21 cellular contexts compared by ENCODE assay signal in the genomic region with DNA sequence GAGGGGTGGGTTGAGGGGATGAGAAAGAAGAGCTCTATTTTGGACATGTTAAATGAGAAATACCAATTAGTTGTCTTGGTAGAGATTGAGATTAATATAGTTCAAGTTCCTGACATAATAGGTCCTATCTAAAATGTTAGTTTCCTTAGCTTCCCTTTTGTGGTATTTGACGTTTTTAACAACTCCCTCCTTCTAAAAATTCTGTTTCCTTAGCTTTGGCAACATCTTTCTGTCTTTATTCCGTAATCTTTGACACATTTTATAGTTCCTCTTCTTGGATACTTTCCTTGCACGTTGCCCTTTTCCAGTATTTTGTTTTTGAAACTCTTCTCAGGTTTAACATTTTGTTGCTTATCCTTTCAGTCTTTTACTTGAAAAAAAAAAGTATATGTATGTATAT. TPM values are rescaled to one million over a fixed set of nuclear protein-coding genes. Genes with fewer than 3 reads are reported as not detected.
DNase-seq lines count a peak whose midpoint lies in the region; ATAC-seq and TF ChIP-seq lines count a peak whose summit lies in the region.
"Had no signal": no experiment of that assay in that cellular context is flagged by ENCODE, and none has a peak within 500 bp of the region (broad histone marks: within the 10 kb centered on the region; RNA-seq: fewer than 3 reads in every experiment).

No MANE protein-coding gene starts in this region.

- no peak overlapping the region for H3K4me3 Mint-ChIP-seq in activated CD8-positive, alpha-beta T cell treated with anti-CD3 and anti-CD28 coated beads for 36 hours
- H3K4me3 Mint-ChIP-seq in activated CD8-positive, alpha-beta T cell treated with anti-CD3 and anti-CD28 coated beads, Interleukin-2, amount 10 ng/mL, durations not matched to agents 7 days and 5 days = no peak overlapping the region
- no peak overlapping the region for H3K4me3 Mint-ChIP-seq in activated T-helper 2 cell treated with anti-CD3 and anti-CD28 coated beads, Interferon-gamma antibody, Interleukin-2, Interleukin-4, amounts not matched to agents 10 μg/mL and 5 μg/mL and 100 μg/mL, durations not matched to agents 14 hours and 24 hours and 36 hours (ENCODE audit: low read depth)
- no peak overlapping the region for H3K4me3 Mint-ChIP-seq in stimulated activated memory B cell treated with anti-CD40 and anti-IgM and Interleukin-4, amounts not matched to agents 10 μg/mL and 1 μg/mL and 100 μg/mL, for 72 hours
- H3K4me3 Mint-ChIP-seq: activated naive CD8-positive, alpha-beta T cell treated with anti-CD3 and anti-CD28 coated beads, Interleukin-2, amount 10 ng/mL, durations not matched to agents 7 days and 5 days had no signal

- POLR2A ChIA-PET in activated CD8-positive, alpha-beta T cell treated with anti-CD3 and anti-CD28 coated beads for 36 hours (lab: Charles Lee) = interaction anchor here (1.6 kb wide), 1 partner anchor 9 kb away, joined by 4 read pairs; no protein-coding TSS in a partner anchor
- POLR2A ChIA-PET in activated CD8-positive, alpha-beta T cell treated with anti-CD3 and anti-CD28 coated beads, Interleukin-2, amount 10 ng/mL, durations not matched to agents 7 days and 5 days (lab: Charles Lee) = interaction anchor here (1.2 to 1.4 kb wide), 2 partner anchors 10 to 90 kb away, joined by 3 read pairs; no protein-coding TSS in a partner anchor

- WGBS in esophagus muscularis mucosa = 57% methylated on average over 3 of the region's 3 CpGs

- peaks cover 0 to 13% (median 3%) of the 10 kb centered on the region in 4 donors for H3K4me1 ChIP-seq in esophagus muscularis mucosa
- H3K4me1 ChIP-seq: suprapubic skin had no signal

- no peak for ATAC-seq in activated CD8-positive, alpha-beta T cell treated with anti-CD3 and anti-CD28 coated beads for 36 hours
- no peak for ATAC-seq in activated CD8-positive, alpha-beta T cell treated with anti-CD3 and anti-CD28 coated beads, Interleukin-2, amount 10 ng/mL, durations not matched to agents 7 days and 5 days
- ATAC-seq in stimulated activated memory B cell treated with anti-CD40 and anti-IgM and Interleukin-4, amounts not matched to agents 10 μg/mL and 1 μg/mL and 100 μg/mL, for 72 hours = no peak
- no peak for ATAC-seq in GM21717 (IDR thresholded peaks at IDR 0.05; ENCODE audit: unreplicated experiment)
- ATAC-seq: left colon had no signal

- intact Hi-C loops in activated CD8-positive, alpha-beta T cell treated with anti-CD3 and anti-CD28 coated beads for 36 hours (cut with micrococcal nuclease) = no loop called here
- intact Hi-C loops in activated T-helper 2 cell treated with anti-CD3 and anti-CD28 coated beads, Interferon-gamma antibody, Interleukin-2, Interleukin-4, amounts not matched to agents 10 μg/mL and 5 μg/mL and 100 μg/mL, durations not matched to agents 14 hours and 24 hours and 36 hours (cut with micrococcal nuclease) = loop anchor here (10.0 kb wide), 2 partner anchors 1193 to 1557 kb away; no protein-coding TSS in a partner anchor
- intact Hi-C loops in esophagus muscularis mucosa (cut with DNase I) = no loop called here

- TF ChIP-seq EP300 in esophagus muscularis mucosa (IDR thresholded peaks at IDR 0.05) = no peak

- no peaks in the 10 kb centered on the region for H3K36me3 ChIP-seq in esophagus muscularis mucosa
- H3K36me3 ChIP-seq: cardiac muscle cell, suprapubic skin had no signal

- H3K9me3 ChIP-seq in esophagus muscularis mucosa = no peaks in the 10 kb centered on the region
- H3K9me3 ChIP-seq: suprapubic skin had no signal

- no peaks in the 10 kb centered on the region for H3K27me3 ChIP-seq in esophagus muscularis mucosa
- H3K27me3 ChIP-seq: cardiac muscle cell, suprapubic skin had no signal

- peaks cover 28% of the 10 kb centered on the region for H3K36me3 Mint-ChIP-seq in activated CD8-positive, alpha-beta T cell treated with anti-CD3 and anti-CD28 coated beads for 36 hours (ENCODE audit: low read depth)
- peaks cover 64% of the 10 kb centered on the region for H3K36me3 Mint-ChIP-seq in activated CD8-positive, alpha-beta T cell treated with anti-CD3 and anti-CD28 coated beads, Interleukin-2, amount 10 ng/mL, durations not matched to agents 7 days and 5 days (ENCODE audit: low read depth)
- peaks cover 60% of the 10 kb centered on the region for H3K36me3 Mint-ChIP-seq in activated T-helper 2 cell treated with anti-CD3 and anti-CD28 coated beads, Interferon-gamma antibody, Interleukin-2, Interleukin-4, amounts not matched to agents 10 μg/mL and 5 μg/mL and 100 μg/mL, durations not matched to agents 14 hours and 24 hours and 36 hours (ENCODE audit: low read depth)
- H3K36me3 Mint-ChIP-seq in stimulated activated memory B cell treated with anti-CD40 and anti-IgM and Interleukin-4, amounts not matched to agents 10 μg/mL and 1 μg/mL and 100 μg/mL, for 72 hours = peaks cover 68% of the 10 kb centered on the region

- H3K4me3 ChIP-seq in NB4 (ENCODE audit: low read depth, low read length) (peak overlapping the region; percentile 25), esophagus muscularis mucosa (no peak overlapping the region)
- H3K4me3 ChIP-seq: cardiac muscle cell, suprapubic skin had no signal

- no peak for TF ChIP-seq POLR2A in NB4 (IDR thresholded peaks at IDR 0.05; ENCODE audit: extremely low read depth, insufficient read length)
- TF ChIP-seq POLR2A in esophagus muscularis mucosa (IDR thresholded peaks at IDR 0.05; ENCODE audit: low read depth) = no peak

- peaks cover 54% of the 10 kb centered on the region for H3K4me1 Mint-ChIP-seq in activated CD8-positive, alpha-beta T cell treated with anti-CD3 and anti-CD28 coated beads for 36 hours (ENCODE audit: low read depth)
- peaks cover 50% of the 10 kb centered on the region for H3K4me1 Mint-ChIP-seq in activated CD8-positive, alpha-beta T cell treated with anti-CD3 and anti-CD28 coated beads, Interleukin-2, amount 10 ng/mL, durations not matched to agents 7 days and 5 days (ENCODE audit: low read depth)
- H3K4me1 Mint-ChIP-seq in activated T-helper 2 cell treated with anti-CD3 and anti-CD28 coated beads, Interferon-gamma antibody, Interleukin-2, Interleukin-4, amounts not matched to agents 10 μg/mL and 5 μg/mL and 100 μg/mL, durations not matched to agents 14 hours and 24 hours and 36 hours (ENCODE audit: low read depth) = peaks cover 69% of the 10 kb centered on the region
- peaks cover 55% of the 10 kb centered on the region for H3K4me1 Mint-ChIP-seq in stimulated activated memory B cell treated with anti-CD40 and anti-IgM and Interleukin-4, amounts not matched to agents 10 μg/mL and 1 μg/mL and 100 μg/mL, for 72 hours

- no peak for DNase-seq in activated CD8-positive, alpha-beta T cell treated with anti-CD3 and anti-CD28 coated beads for 36 hours
- DNase-seq in activated CD8-positive, alpha-beta T cell treated with anti-CD3 and anti-CD28 coated beads, Interleukin-2, amount 10 ng/mL, durations not matched to agents 7 days and 5 days = no peak
- DNase-seq in NB4 (ENCODE audit: low read depth) (peak; percentile 62), esophagus muscularis mucosa (ENCODE audit: extremely low spot score) (no peak)
- DNase-seq in activated T-helper 2 cell treated with anti-CD3 and anti-CD28 coated beads, Interferon-gamma antibody, Interleukin-2, Interleukin-4, amounts not matched to agents 10 μg/mL and 5 μg/mL and 100 μg/mL, durations not matched to agents 14 hours and 24 hours and 36 hours (ENCODE audit: low spot score) = no peak
- DNase-seq in stimulated activated CD4-positive, alpha-beta T cell treated with anti-CD3 and anti-CD28 coated beads, Interleukin-4, amount 100 ng/mL, for 24 hours = no peak
- DNase-seq: activated CD4-positive, alpha-beta T cell treated with anti-CD3 and anti-CD28 coated beads, Interleukin-2, amount 50 U/mL, for 48 hours; activated naive CD8-positive, alpha-beta T cell treated with anti-CD3 and anti-CD28 coated beads, Interleukin-2, amount 10 ng/mL, durations not matched to agents 7 days and 5 days; Calu3; effector CD8-positive, alpha-beta T cell; hypothalamus; left colon; NCI-H2081; stimulated activated CD4-positive, alpha-beta T cell treated with anti-CD3 and anti-CD28 coated beads, Interleukin-12 subunit alpha, Interleukin-12 subunit beta, amount 100 ng/mL, for 4 hours had no signal

- CTCF ChIA-PET in activated CD8-positive, alpha-beta T cell treated with anti-CD3 and anti-CD28 coated beads for 36 hours (lab: Charles Lee) = interaction anchor here (0.6 to 1.9 kb wide), 5 partner anchors 10 to 739 kb away, joined by 3 to 6 read pairs (median 3); no protein-coding TSS in a partner anchor
- CTCF ChIA-PET in activated CD8-positive, alpha-beta T cell treated with anti-CD3 and anti-CD28 coated beads, Interleukin-2, amount 10 ng/mL, durations not matched to agents 7 days and 5 days (lab: Charles Lee) = interaction anchor here (0.7 to 1.8 kb wide), 5 partner anchors 9 to 83 kb away, joined by 3 to 5 read pairs (median 4); no protein-coding TSS in a partner anchor

- H3K27ac Mint-ChIP-seq in activated CD8-positive, alpha-beta T cell treated with anti-CD3 and anti-CD28 coated beads for 36 hours = peak overlapping the region; percentile 88
- H3K27ac Mint-ChIP-seq in activated CD8-positive, alpha-beta T cell treated with anti-CD3 and anti-CD28 coated beads, Interleukin-2, amount 10 ng/mL, durations not matched to agents 7 days and 5 days = no peak overlapping the region
- peak overlapping the region; percentile 37 for H3K27ac Mint-ChIP-seq in activated T-helper 2 cell treated with anti-CD3 and anti-CD28 coated beads, Interferon-gamma antibody, Interleukin-2, Interleukin-4, amounts not matched to agents 10 μg/mL and 5 μg/mL and 100 μg/mL, durations not matched to agents 14 hours and 24 hours and 36 hours
- peak overlapping the region; percentile 88 for H3K27ac Mint-ChIP-seq in stimulated activated memory B cell treated with anti-CD40 and anti-IgM and Interleukin-4, amounts not matched to agents 10 μg/mL and 1 μg/mL and 100 μg/mL, for 72 hours
- H3K27ac Mint-ChIP-seq: progenitor cell of endocrine pancreas had no signal

- no peaks in the 10 kb centered on the region for H3K9me3 Mint-ChIP-seq in activated CD8-positive, alpha-beta T cell treated with anti-CD3 and anti-CD28 coated beads for 36 hours
- H3K9me3 Mint-ChIP-seq in activated CD8-positive, alpha-beta T cell treated with anti-CD3 and anti-CD28 coated beads, Interleukin-2, amount 10 ng/mL, durations not matched to agents 7 days and 5 days (ENCODE audit: insufficient read depth) = no peaks in the 10 kb centered on the region
- no peaks in the 10 kb centered on the region for H3K9me3 Mint-ChIP-seq in activated T-helper 2 cell treated with anti-CD3 and anti-CD28 coated beads, Interferon-gamma antibody, Interleukin-2, Interleukin-4, amounts not matched to agents 10 μg/mL and 5 μg/mL and 100 μg/mL, durations not matched to agents 14 hours and 24 hours and 36 hours
- H3K9me3 Mint-ChIP-seq in stimulated activated memory B cell treated with anti-CD40 and anti-IgM and Interleukin-4, amounts not matched to agents 10 μg/mL and 1 μg/mL and 100 μg/mL, for 72 hours = no peaks in the 10 kb centered on the region
- H3K9me3 Mint-ChIP-seq: activated naive CD8-positive, alpha-beta T cell treated with anti-CD3 and anti-CD28 coated beads, Interleukin-2, amount 10 ng/mL, durations not matched to agents 7 days and 5 days had no signal

- peak overlapping the region in 2 of 4 donors; percentile 11 to 12 for H3K27ac ChIP-seq in esophagus muscularis mucosa (replicated peaks in 1 of 4)
- H3K27ac ChIP-seq: cardiac muscle cell, suprapubic skin had no signal

- H3K27me3 Mint-ChIP-seq in activated CD8-positive, alpha-beta T cell treated with anti-CD3 and anti-CD28 coated beads for 36 hours = no peaks in the 10 kb centered on the region
- H3K27me3 Mint-ChIP-seq in activated CD8-positive, alpha-beta T cell treated with anti-CD3 and anti-CD28 coated beads, Interleukin-2, amount 10 ng/mL, durations not matched to agents 7 days and 5 days (ENCODE audit: low read depth) = no peaks in the 10 kb centered on the region
- no peaks in the 10 kb centered on the region for H3K27me3 Mint-ChIP-seq in activated T-helper 2 cell treated with anti-CD3 and anti-CD28 coated beads, Interferon-gamma antibody, Interleukin-2, Interleukin-4, amounts not matched to agents 10 μg/mL and 5 μg/mL and 100 μg/mL, durations not matched to agents 14 hours and 24 hours and 36 hours (ENCODE audit: low read depth)
- H3K27me3 Mint-ChIP-seq in stimulated activated memory B cell treated with anti-CD40 and anti-IgM and Interleukin-4, amounts not matched to agents 10 μg/mL and 1 μg/mL and 100 μg/mL, for 72 hours = no peaks in the 10 kb centered on the region
- H3K27me3 Mint-ChIP-seq: activated naive CD8-positive, alpha-beta T cell treated with anti-CD3 and anti-CD28 coated beads, Interleukin-2, amount 10 ng/mL, durations not matched to agents 7 days and 5 days; progenitor cell of endocrine pancreas had no signal

- TF ChIP-seq CTCF in activated CD8-positive, alpha-beta T cell treated with anti-CD3 and anti-CD28 coated beads for 36 hours (IDR thresholded peaks at IDR 0.05) = no peak
- no peak for TF ChIP-seq CTCF in NB4 (IDR thresholded peaks at IDR 0.05; ENCODE audit: low read depth, low read length)
- no peak for TF ChIP-seq CTCF in esophagus muscularis mucosa (IDR thresholded peaks at IDR 0.05)

RNA-seq across cellular contexts. Expression of gene LAMTOR3, which starts 36.9 kb away (rescaled TPM):
- 10 to 100 TPM; 23.2 to 23.5 TPM for total RNA-seq in activated CD8-positive, alpha-beta T cell treated with anti-CD3 and anti-CD28 coated beads for 36 hours
- total RNA-seq in activated CD8-positive, alpha-beta T cell treated with anti-CD3 and anti-CD28 coated beads, Interleukin-2, amount 10 ng/mL, durations not matched to agents 7 days and 5 days = 10 to 100 TPM; 26.8 to 28.8 TPM
- 27.1 and 28.8 TPM in 2 replicates for total RNA-seq in activated T-helper 2 cell treated with anti-CD3 and anti-CD28 coated beads, Interferon-gamma antibody, Interleukin-2, Interleukin-4, amounts not matched to agents 10 μg/mL and 5 μg/mL and 100 μg/mL, durations not matched to agents 14 hours and 24 hours and 36 hours
- total RNA-seq in esophagus muscularis mucosa = 10 to 100 TPM; 22.6 to 50.3 (median 44.5) TPM

RNA-seq across cellular contexts. Expression of gene DAPP1, which starts 40.7 kb away (rescaled TPM):
- total RNA-seq in activated CD8-positive, alpha-beta T cell treated with anti-CD3 and anti-CD28 coated beads for 36 hours = 10 to 100 TPM; 11.7 to 12.3 TPM
- total RNA-seq in activated CD8-positive, alpha-beta T cell treated with anti-CD3 and anti-CD28 coated beads, Interleukin-2, amount 10 ng/mL, durations not matched to agents 7 days and 5 days = 10 to 100 TPM; 16.7 to 17.5 TPM
- total RNA-seq in activated T-helper 2 cell treated with anti-CD3 and anti-CD28 coated beads, Interferon-gamma antibody, Interleukin-2, Interleukin-4, amounts not matched to agents 10 μg/mL and 5 μg/mL and 100 μg/mL, durations not matched to agents 14 hours and 24 hours and 36 hours = 21.4 and 23.6 TPM in 2 replicates
- 1 to 10 TPM in 2 of 4 donors, under 1 TPM in 2; 0.86 to 2.5 (median 1.1) TPM for total RNA-seq in esophagus muscularis mucosa
- total RNA-seq: A673, myocyte had no signal
